10 cellular contexts compared by ENCODE assay signal in genomic region chr2:61978522-61978921, GRCh38.
A peak's percentile ranks its signal among the peaks of the same experiment; 100 is the strongest.
DNase-seq lines count a peak whose midpoint lies in the region; ATAC-seq lines count a peak whose summit lies in the region.
"Had no signal": no experiment of that assay in that cellular context is flagged by ENCODE, and none has a peak within 500 bp of the region (broad histone marks: within the 10 kb centered on the region; RNA-seq: fewer than 3 reads in every experiment).

No MANE protein-coding gene starts in this region.

- peaks cover 2% of the 10 kb centered on the region for H3K36me3 Mint-ChIP-seq in activated naive CD4-positive, alpha-beta T cell treated with anti-CD3 and anti-CD28 coated beads, Interleukin-2, amount 10 ng/mL, durations not matched to agents 7 days and 5 days

- H3K23ac ChIP-seq in neuronal stem cell (ENCODE audit: low read depth, low read length, poor library complexity) = no peak overlapping the region

- H3K27me3 Mint-ChIP-seq in activated naive CD4-positive, alpha-beta T cell treated with anti-CD3 and anti-CD28 coated beads, Interleukin-2, amount 10 ng/mL, durations not matched to agents 7 days and 5 days = no peaks in the 10 kb centered on the region

- H2AK5ac ChIP-seq in neuronal stem cell (ENCODE audit: low read depth, low read length) = no peak overlapping the region

- DNase-seq in CD1c-positive myeloid dendritic cell (ENCODE audit: extremely low spot score) (peak; percentile 64), RPMI7951 (ENCODE audit: low read depth) (peak; percentile 9), left kidney (ENCODE audit: low read depth, low spot score) (peak; percentile 12), neuronal stem cell (ENCODE audit: low spot score) (no peak), ureter (ENCODE audit: low spot score) (no peak)
- DNase-seq in activated naive CD4-positive, alpha-beta T cell treated with anti-CD3 and anti-CD28 coated beads, Interleukin-2, amount 10 ng/mL, durations not matched to agents 7 days and 5 days = no peak
- DNase-seq: activated naive CD4-positive, alpha-beta T cell treated with Interleukin-2 at 50 U/mL for 16 hours; BE2C had no signal

- no peak overlapping the region for H3K27ac Mint-ChIP-seq in activated naive CD4-positive, alpha-beta T cell treated with anti-CD3 and anti-CD28 coated beads, Interleukin-2, amount 10 ng/mL, durations not matched to agents 7 days and 5 days

- peaks cover 12% of the 10 kb centered on the region for H3K9me3 Mint-ChIP-seq in activated naive CD4-positive, alpha-beta T cell treated with anti-CD3 and anti-CD28 coated beads, Interleukin-2, amount 10 ng/mL, durations not matched to agents 7 days and 5 days

- no peaks in the 10 kb centered on the region for H3K4me1 Mint-ChIP-seq in activated naive CD4-positive, alpha-beta T cell treated with anti-CD3 and anti-CD28 coated beads, Interleukin-2, amount 10 ng/mL, durations not matched to agents 7 days and 5 days

- H3K14ac ChIP-seq in neuronal stem cell (ENCODE audit: low read length) = no peak overlapping the region

- H3K27ac ChIP-seq in neuronal stem cell (replicated peaks; ENCODE audit: low read length) = no peak overlapping the region

- CTCF ChIA-PET in activated naive CD4-positive, alpha-beta T cell treated with anti-CD3 and anti-CD28 coated beads, Interleukin-2, amount 10 ng/mL, durations not matched to agents 7 days and 5 days (lab: Charles Lee) = no interaction called here

- peaks cover 0 to 4% of the 10 kb centered on the region in 2 donors for H3K9me3 ChIP-seq in neuronal stem cell (replicated peaks in 1 of 2; ENCODE audit: control insufficient read depth in 2 of 2, insufficient read depth in 1 of 2, low read depth in 1 of 2, low read length in 2 of 2)
- H3K9me3 ChIP-seq: BE2C had no signal

- H3K4me2 ChIP-seq in neuronal stem cell (ENCODE audit: insufficient read depth, low read length, poor library complexity, severe bottlenecking) = no peak overlapping the region

- no peak overlapping the region for H2BK12ac ChIP-seq in neuronal stem cell (ENCODE audit: low read length)

- H3K36me3 ChIP-seq in neuronal stem cell (replicated peaks in 1 of 2; ENCODE audit: control insufficient read depth in 2 of 2, insufficient read depth in 2 of 2, low read length in 2 of 2) = no peaks in the 10 kb centered on the region
- H3K36me3 ChIP-seq: BE2C had no signal

- no peak overlapping the region for H3K4me3 Mint-ChIP-seq in activated naive CD4-positive, alpha-beta T cell treated with anti-CD3 and anti-CD28 coated beads, Interleukin-2, amount 10 ng/mL, durations not matched to agents 7 days and 5 days

- peaks cover 2% of the 10 kb centered on the region for H3K79me1 ChIP-seq in neuronal stem cell (ENCODE audit: low read depth, low read length)

- H4K8ac ChIP-seq in neuronal stem cell (ENCODE audit: low read depth, low read length) = no peak overlapping the region

- no peak overlapping the region for H2BK15ac ChIP-seq in neuronal stem cell (ENCODE audit: low read length)

- ATAC-seq in GM21576 (IDR thresholded peaks at IDR 0.05; ENCODE audit: unreplicated experiment) (peak; percentile 72), GM21528 (IDR thresholded peaks at IDR 0.05; ENCODE audit: low FRiP score, unreplicated experiment) (no peak)

- H3K18ac ChIP-seq in neuronal stem cell (ENCODE audit: low read length) = no peak overlapping the region

- no peak overlapping the region for H3K4me3 ChIP-seq in neuronal stem cell (ENCODE audit: low read length in 2 of 2)

- H2BK120ac ChIP-seq in neuronal stem cell (ENCODE audit: low read depth, low read length) = no peak overlapping the region

- no peak overlapping the region for H3K9ac ChIP-seq in neuronal stem cell (ENCODE audit: low read depth, low read length, poor library complexity)

- H3K27me3 ChIP-seq in neuronal stem cell (ENCODE audit: control insufficient read depth in 3 of 3, insufficient read depth in 3 of 3, low read depth in 1 of 3, low read length in 3 of 3) = no peaks in the 10 kb centered on the region
- H3K27me3 ChIP-seq: BE2C had no signal

- no peak overlapping the region for H3K4ac ChIP-seq in neuronal stem cell (ENCODE audit: low read length)

- no peak overlapping the region for H4K91ac ChIP-seq in neuronal stem cell (ENCODE audit: low read depth, low read length, poor library complexity)

- no peak overlapping the region for H2AFZ ChIP-seq in neuronal stem cell (ENCODE audit: low read length)

- no peak overlapping the region for H2BK5ac ChIP-seq in neuronal stem cell (ENCODE audit: low read length)

- H3K4me1 ChIP-seq in neuronal stem cell (ENCODE audit: control insufficient read depth in 2 of 2, insufficient read depth in 1 of 2, low read depth in 1 of 2, low read length in 2 of 2) = no peaks in the 10 kb centered on the region
- H3K4me1 ChIP-seq: BE2C had no signal

Comparison
In these comparisons a context has a peak if more than half of its experiments do, and no peak if none do; other contexts are left out.
1. DNase-seq: peak in CD1c-positive myeloid dendritic cell (single experiment), RPMI7951 (single experiment) and left kidney (single experiment); none in neuronal stem cell (single experiment), activated naive CD4-positive, alpha-beta T cell treated with anti-CD3 and anti-CD28 coated beads, Interleukin-2, amount 10 ng/mL, durations not matched to agents 7 days and 5 days (single experiment) and ureter (single experiment).